In the genomic region with DNA sequence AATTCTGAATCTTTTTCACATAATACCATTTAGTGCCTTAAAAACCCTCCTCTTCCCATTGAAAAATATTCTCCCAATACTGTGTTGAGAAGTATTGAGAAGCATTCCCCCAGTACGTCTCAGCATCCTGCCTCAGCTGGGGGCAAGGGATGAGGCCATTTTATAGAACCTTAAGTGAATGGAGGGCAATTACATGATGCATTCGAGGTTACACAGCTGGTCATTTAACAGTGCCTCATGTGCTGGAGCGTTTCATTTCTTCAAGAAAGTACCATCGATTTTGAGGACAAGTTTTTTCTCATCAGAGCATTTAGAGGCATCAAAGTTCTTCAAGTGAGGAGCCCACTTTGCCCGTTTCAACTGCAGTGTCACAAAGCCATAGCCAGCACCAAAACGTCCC, we compare ENCODE assay signal across 16 cellular contexts.
DNase-seq lines count a peak whose midpoint lies in the region; ATAC-seq lines count a peak whose summit lies in the region.
"Had no signal": no experiment of that assay in that cellular context is flagged by ENCODE, and none has a peak within 500 bp of the region (broad histone marks: within the 10 kb centered on the region; RNA-seq: fewer than 3 reads in every experiment).

No MANE protein-coding gene starts in this region.

- no peaks in the 10 kb centered on the region for H3K27me3 Mint-ChIP-seq in activated naive CD8-positive, alpha-beta T cell treated with anti-CD3 and anti-CD28 coated beads for 36 hours
- no peaks in the 10 kb centered on the region for H3K27me3 Mint-ChIP-seq in activated naive CD8-positive, alpha-beta T cell treated with anti-CD3 and anti-CD28 coated beads, Interleukin-2, amount 50 U/mL, for 24 hours
- H3K27me3 Mint-ChIP-seq: CD4-positive, CD25-positive, alpha-beta regulatory T cell had no signal

- peaks cover 41% of the 10 kb centered on the region for H3K4me1 ChIP-seq in Karpas-422 (ENCODE audit: low read length)

- no peak overlapping the region for H3K9ac ChIP-seq in Karpas-422 (ENCODE audit: low read length)
- H3K9ac ChIP-seq: BLaER1 treated with 17β-estradiol and CSF1 and Interleukin-3, amounts not matched to agents 10 nM and 100 nM; GM23248 had no signal

- in situ Hi-C loops in ACHN (cut with HindIII; ENCODE audit: low pct_ligation_motif_present, low pct_unique_long_range_greater_than_20kb, low sequenced_read_pairs) = no loop called here

- no peaks in the 10 kb centered on the region for H3K9me3 ChIP-seq in Karpas-422 (ENCODE audit: low read length)
- H3K9me3 ChIP-seq: BLaER1 treated with 17β-estradiol and CSF1 and Interleukin-3, amounts not matched to agents 10 nM and 100 nM had no signal

- H3K79me2 ChIP-seq in Karpas-422 (ENCODE audit: low read length) = peaks cover 39% of the 10 kb centered on the region

- H3K4me2 ChIP-seq in Karpas-422 (ENCODE audit: low read depth, low read length, poor library complexity, severe bottlenecking) = no peak overlapping the region
- H3K4me2 ChIP-seq: BLaER1 treated with 17β-estradiol and CSF1 and Interleukin-3, amounts not matched to agents 10 nM and 100 nM had no signal

- no peaks in the 10 kb centered on the region for H3K9me3 Mint-ChIP-seq in activated naive CD8-positive, alpha-beta T cell treated with anti-CD3 and anti-CD28 coated beads for 36 hours
- no peaks in the 10 kb centered on the region for H3K9me3 Mint-ChIP-seq in activated naive CD8-positive, alpha-beta T cell treated with anti-CD3 and anti-CD28 coated beads, Interleukin-2, amount 50 U/mL, for 24 hours
- H3K9me3 Mint-ChIP-seq: CD4-positive, CD25-positive, alpha-beta regulatory T cell had no signal

- H3K36me3 ChIP-seq in Karpas-422 (ENCODE audit: insufficient read depth, low read length) = peaks cover 14% of the 10 kb centered on the region; the same call in 1 of the 2 replicates

- H3K9me2 ChIP-seq in Karpas-422 (replicated peaks; ENCODE audit: insufficient read depth, low read length) = no peaks in the 10 kb centered on the region

- no peak overlapping the region for H3K27ac Mint-ChIP-seq in activated naive CD8-positive, alpha-beta T cell treated with anti-CD3 and anti-CD28 coated beads for 36 hours
- H3K27ac Mint-ChIP-seq in activated naive CD8-positive, alpha-beta T cell treated with anti-CD3 and anti-CD28 coated beads, Interleukin-2, amount 50 U/mL, for 24 hours = no peak overlapping the region

- H3K4me3 ChIP-seq in Karpas-422 (ENCODE audit: low read length) = no peak overlapping the region
- H3K4me3 ChIP-seq: BLaER1 treated with 17β-estradiol and CSF1 and Interleukin-3, amounts not matched to agents 10 nM and 100 nM; GM23248 had no signal

- peak overlapping the region; percentile 45; the same call in 1 of the 2 replicates for H3K27ac ChIP-seq in Karpas-422 (ENCODE audit: low read length)
- H3K27ac ChIP-seq: 22Rv1; BLaER1 treated with 17β-estradiol and CSF1 and Interleukin-3, amounts not matched to agents 10 nM and 100 nM; GM23248 had no signal

- no peaks in the 10 kb centered on the region for H4K20me1 ChIP-seq in Karpas-422 (ENCODE audit: insufficient read depth, low read depth, low read length)

- H3K36me3 Mint-ChIP-seq in activated naive CD8-positive, alpha-beta T cell treated with anti-CD3 and anti-CD28 coated beads for 36 hours = peaks cover 24% of the 10 kb centered on the region
- peaks cover 46% of the 10 kb centered on the region for H3K36me3 Mint-ChIP-seq in activated naive CD8-positive, alpha-beta T cell treated with anti-CD3 and anti-CD28 coated beads, Interleukin-2, amount 50 U/mL, for 24 hours (ENCODE audit: low read depth)

- peak overlapping the region; percentile 22 for H3K4me3 Mint-ChIP-seq in activated naive CD8-positive, alpha-beta T cell treated with anti-CD3 and anti-CD28 coated beads for 36 hours
- no peak overlapping the region for H3K4me3 Mint-ChIP-seq in activated naive CD8-positive, alpha-beta T cell treated with anti-CD3 and anti-CD28 coated beads, Interleukin-2, amount 50 U/mL, for 24 hours
- H3K4me3 Mint-ChIP-seq: CD4-positive, CD25-positive, alpha-beta regulatory T cell had no signal

- DNase-seq in activated naive CD8-positive, alpha-beta T cell treated with anti-CD3 and anti-CD28 coated beads for 36 hours = no peak
- no peak for DNase-seq in activated naive CD8-positive, alpha-beta T cell treated with anti-CD3 and anti-CD28 coated beads, Interleukin-2, amount 50 U/mL, for 24 hours
- DNase-seq in Karpas-422 (no peak), glomerular visceral epithelial cell (ENCODE audit: extremely low spot score) (peak; percentile 40), ACHN (no peak), islet precursor cell (no peak), NCI-H2029 treated with DMSO at 0.1 percent for 48 hours (lab: John Stamatoyannopoulos, UW) (no peak)
- DNase-seq: CD4-positive, CD25-positive, alpha-beta regulatory T cell; GF-D8; GM23248; Kasumi-1 had no signal

- H2AFZ ChIP-seq in Karpas-422 (ENCODE audit: low read length) = no peak overlapping the region
- H2AFZ ChIP-seq: GM23248 had no signal

- H3K27me3 ChIP-seq in Karpas-422 (ENCODE audit: low read length) = no peaks in the 10 kb centered on the region
- H3K27me3 ChIP-seq: BLaER1 treated with 17β-estradiol and CSF1 and Interleukin-3, amounts not matched to agents 10 nM and 100 nM had no signal

- ATAC-seq in activated naive CD8-positive, alpha-beta T cell treated with anti-CD3 and anti-CD28 coated beads, Interleukin-2, amount 50 U/mL, for 24 hours = no peak
- ATAC-seq in HG03439 (IDR thresholded peaks at IDR 0.05; ENCODE audit: unreplicated experiment) = no peak
- ATAC-seq: HCT116, HepG2 had no signal

- peaks cover 6% of the 10 kb centered on the region for H3K4me1 Mint-ChIP-seq in activated naive CD8-positive, alpha-beta T cell treated with anti-CD3 and anti-CD28 coated beads for 36 hours
- H3K4me1 Mint-ChIP-seq in activated naive CD8-positive, alpha-beta T cell treated with anti-CD3 and anti-CD28 coated beads, Interleukin-2, amount 50 U/mL, for 24 hours = no peaks in the 10 kb centered on the region
